Comparison of ENCODE assay signal across 8 cellular contexts in genomic region chr6:69795469-69796080, GRCh38. TPM values are rescaled to one million over a fixed set of nuclear protein-coding genes. Genes with fewer than 3 reads are reported as not detected.
A peak's percentile ranks its signal among the peaks of the same experiment; 100 is the strongest.
DNase-seq lines count a peak whose midpoint lies in the region; ATAC-seq and TF ChIP-seq lines count a peak whose summit lies in the region.

No MANE protein-coding gene starts in this region.

- ATAC-seq in DND-41 (ENCODE audit: insufficient read depth, low read depth) (no peak), GM19438 (IDR thresholded peaks at IDR 0.05; ENCODE audit: low read depth, unreplicated experiment) (peak; percentile 30), HG03460 (IDR thresholded peaks at IDR 0.05; ENCODE audit: unreplicated experiment) (peak; percentile 43)

- peaks cover 48% of the 10 kb centered on the region for H3K4me1 Mint-ChIP-seq in activated naive CD8-positive, alpha-beta T cell treated with anti-CD3 and anti-CD28 coated beads for 36 hours

- H3K79me2 ChIP-seq in DND-41 (ENCODE audit: insufficient read depth, low read length): peaks cover 52% of the 10 kb centered on the region

- TF ChIP-seq CTCF in DND-41 (IDR thresholded peaks at IDR 0.05; ENCODE audit: borderline replicate concordance, extremely low read depth, low read length, poor library complexity, severe bottlenecking): no peak

- peak overlapping the region; percentile 80 for H3K9ac ChIP-seq in DND-41 (ENCODE audit: low read depth, low read length)

- peaks cover 23% of the 10 kb centered on the region for H3K4me1 ChIP-seq in DND-41 (ENCODE audit: insufficient read depth, low read length)

- no peaks in the 10 kb centered on the region for H3K27me3 ChIP-seq in DND-41 (ENCODE audit: insufficient read depth, low read length, poor library complexity)

- DNase-seq in DND-41: no peak
- no peak for DNase-seq in activated naive CD8-positive, alpha-beta T cell treated with anti-CD3 and anti-CD28 coated beads for 36 hours
- DNase-seq in iris pigment epithelial cell (ENCODE audit: low read depth): peak; percentile 6
- DNase-seq in kidney tubule cell (ENCODE audit: low spot score): no peak
- no peak for DNase-seq in cerebellum (ENCODE audit: low spot score)

- H3K27ac Mint-ChIP-seq in activated naive CD8-positive, alpha-beta T cell treated with anti-CD3 and anti-CD28 coated beads for 36 hours: peak overlapping the region; percentile 92

- H3K9me3 Mint-ChIP-seq in activated naive CD8-positive, alpha-beta T cell treated with anti-CD3 and anti-CD28 coated beads for 36 hours: no peaks in the 10 kb centered on the region

- H3K9me3 ChIP-seq in DND-41 (ENCODE audit: insufficient read depth, low read length, severe bottlenecking): no peaks in the 10 kb centered on the region

- H3K36me3 ChIP-seq in DND-41 (ENCODE audit: insufficient read depth, low read length): no peaks in the 10 kb centered on the region; the same call in 1 of the 2 replicates

- H3K36me3 Mint-ChIP-seq in activated naive CD8-positive, alpha-beta T cell treated with anti-CD3 and anti-CD28 coated beads for 36 hours: peaks cover 12% of the 10 kb centered on the region

- H3K27ac ChIP-seq in DND-41 (ENCODE audit: low read length): peak overlapping the region; percentile 84
- H3K27ac ChIP-seq in temporal lobe (ENCODE audit: low read depth, low read length): peak overlapping the region; percentile 51

- peak overlapping the region; percentile 91 for H3K4me3 Mint-ChIP-seq in activated naive CD8-positive, alpha-beta T cell treated with anti-CD3 and anti-CD28 coated beads for 36 hours

- H3K4me2 ChIP-seq in DND-41 (ENCODE audit: insufficient read depth, low read length): peak overlapping the region; percentile 69

- H3K27me3 Mint-ChIP-seq in activated naive CD8-positive, alpha-beta T cell treated with anti-CD3 and anti-CD28 coated beads for 36 hours: no peaks in the 10 kb centered on the region

- H4K20me1 ChIP-seq in DND-41 (ENCODE audit: insufficient read depth, low read length): 0 out of 2 replicates have a peak, but pooled peaks cover 2% of the 10 kb centered on the region

- peak overlapping the region; percentile 93 for H2AFZ ChIP-seq in DND-41 (ENCODE audit: low read depth, low read length)

- peak overlapping the region; percentile 74 to 76 for H3K4me3 ChIP-seq in DND-41 (ENCODE audit: low read depth in 1 of 2, low read length in 2 of 2)

RNA-seq across cellular contexts. Expression of gene LMBRD1, which starts 1.2 kb away (rescaled TPM):
- 10 to 100 TPM; 15.2 TPM for total RNA-seq in activated naive CD8-positive, alpha-beta T cell treated with anti-CD3 and anti-CD28 coated beads for 36 hours
- total RNA-seq in temporal lobe (63.9 TPM), cerebellum (56.3 TPM)
